8 cellular contexts compared by ENCODE assay signal in the genomic region with DNA sequence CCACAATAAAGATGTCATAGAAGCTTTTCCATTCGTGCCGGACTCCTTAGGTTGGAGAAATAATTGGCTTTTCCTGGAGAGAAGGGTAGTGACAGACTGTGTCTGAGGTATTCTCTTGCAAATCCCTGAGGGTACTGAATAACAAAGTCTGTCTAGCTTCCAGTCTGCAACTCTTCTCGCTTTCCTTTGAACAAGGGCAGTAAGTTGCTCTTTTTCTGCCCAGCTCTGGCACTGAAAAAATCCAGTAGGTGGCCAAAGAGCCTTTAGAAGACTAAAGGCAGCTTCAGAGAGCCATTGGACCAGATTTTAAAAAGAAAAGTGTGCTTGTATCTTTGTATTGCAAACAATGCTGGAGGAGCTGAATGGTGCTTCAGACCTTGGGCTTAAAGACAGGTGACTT. TPM values are rescaled to one million over a fixed set of nuclear protein-coding genes. Genes with fewer than 3 reads are reported as not detected.
A peak's percentile ranks its signal among the peaks of the same experiment; 100 is the strongest.
DNase-seq lines count a peak whose midpoint lies in the region; ATAC-seq, FAIRE-seq and TF ChIP-seq lines count a peak whose summit lies in the region.

No MANE protein-coding gene starts in this region.

- H3K4me1 ChIP-seq in kidney (ENCODE audit: control insufficient read depth in 1 of 2, insufficient read depth in 1 of 2, low read depth in 1 of 2, low read length in 2 of 2) (peaks cover 4 to 5% of the 10 kb centered on the region in 2 donors), transverse colon (peaks cover 14 to 30% (median 23%) of the 10 kb centered on the region in 4 donors)

- no peak for TF ChIP-seq CTCF in kidney (IDR thresholded peaks at IDR 0.05; ENCODE audit: borderline replicate concordance, extremely low read depth, insufficient read depth)
- peak in 2 of 5 experiments; percentile 9 to 13 for TF ChIP-seq CTCF in transverse colon (IDR thresholded peaks at IDR 0.05)

- no peak overlapping the region for H3K27ac Mint-ChIP-seq in activated T-helper 1 cell treated with anti-CD3 and anti-CD28 coated beads, Interleukin-12 subunit alpha, Interleukin-12 subunit beta, Interleukin-2, Interleukin-4 antibody, amounts not matched to agents 30 ng/mL and 10 ng/mL and 1 ng/mL, durations not matched to agents 14 hours and 24 hours and 36 hours

- peak; percentile 33 for DNase-seq in COLO829 (ENCODE audit: low spot score)
- no peak for DNase-seq in activated T-helper 1 cell treated with anti-CD3 and anti-CD28 coated beads, Interleukin-12 subunit alpha, Interleukin-12 subunit beta, Interleukin-2, Interleukin-4 antibody, amounts not matched to agents 30 ng/mL and 10 ng/mL and 1 ng/mL, durations not matched to agents 14 hours and 24 hours and 36 hours (ENCODE audit: low spot score)
- no peak for DNase-seq in kidney
- no peak for DNase-seq in transverse colon
- no peak for DNase-seq in KBM-7
- no peak for DNase-seq in stimulated activated CD4-positive, alpha-beta T cell treated with anti-CD3 and anti-CD28 coated beads, Interleukin-1b, Interleukin-23, amount 100 ng/mL, for 48 hours

- ATAC-seq in HG02798 (IDR thresholded peaks at IDR 0.05; ENCODE audit: poor library complexity, unreplicated experiment) = peak; percentile 4
- no peak for ATAC-seq in HG03565 (IDR thresholded peaks at IDR 0.05; ENCODE audit: unreplicated experiment)

- no peaks in the 10 kb centered on the region for H3K36me3 Mint-ChIP-seq in activated T-helper 1 cell treated with anti-CD3 and anti-CD28 coated beads, Interleukin-12 subunit alpha, Interleukin-12 subunit beta, Interleukin-2, Interleukin-4 antibody, amounts not matched to agents 30 ng/mL and 10 ng/mL and 1 ng/mL, durations not matched to agents 14 hours and 24 hours and 36 hours (ENCODE audit: low read depth)

- in situ Hi-C loops in transverse colon (cut with MboI; ENCODE audit: low pct_ligation_motif_present in 1 of 4, low pct_unique_long_range_greater_than_20kb in 1 of 4, low sequenced_read_pairs in 3 of 4) (no loop called here), KBM-7 (cut with MboI; ENCODE audit: low pct_unique_long_range_greater_than_20kb, low sequenced_read_pairs) (no loop called here)

- H3K27ac ChIP-seq in kidney (ENCODE audit: low read depth in 2 of 2, low read length in 2 of 2) (no peak overlapping the region), transverse colon (peak overlapping the region; percentile 78 to 91 (median 84))

- H3K27me3 ChIP-seq in transverse colon = no peaks in the 10 kb centered on the region

- peaks cover 27% of the 10 kb centered on the region for H3K4me1 Mint-ChIP-seq in activated T-helper 1 cell treated with anti-CD3 and anti-CD28 coated beads, Interleukin-12 subunit alpha, Interleukin-12 subunit beta, Interleukin-2, Interleukin-4 antibody, amounts not matched to agents 30 ng/mL and 10 ng/mL and 1 ng/mL, durations not matched to agents 14 hours and 24 hours and 36 hours (ENCODE audit: low read depth)

- no peak for FAIRE-seq in kidney (lab: Jason Lieb, UNC)

- H3K9me3 ChIP-seq in kidney (ENCODE audit: control insufficient read depth in 1 of 2, low read length in 2 of 2) (no peaks in the 10 kb centered on the region), transverse colon (no peaks in the 10 kb centered on the region)

- no peaks in the 10 kb centered on the region for H3K9me3 Mint-ChIP-seq in activated T-helper 1 cell treated with anti-CD3 and anti-CD28 coated beads, Interleukin-12 subunit alpha, Interleukin-12 subunit beta, Interleukin-2, Interleukin-4 antibody, amounts not matched to agents 30 ng/mL and 10 ng/mL and 1 ng/mL, durations not matched to agents 14 hours and 24 hours and 36 hours

- H3K27me3 Mint-ChIP-seq in activated T-helper 1 cell treated with anti-CD3 and anti-CD28 coated beads, Interleukin-12 subunit alpha, Interleukin-12 subunit beta, Interleukin-2, Interleukin-4 antibody, amounts not matched to agents 30 ng/mL and 10 ng/mL and 1 ng/mL, durations not matched to agents 14 hours and 24 hours and 36 hours (ENCODE audit: insufficient read depth) = peaks cover 78% of the 10 kb centered on the region

- peak overlapping the region in 1 of 2 donors; percentile 2 for H3K9ac ChIP-seq in kidney (ENCODE audit: low read length in 2 of 2)

- WGBS in transverse colon (ENCODE audit: low coverage in 1 of 2), 2 donors = 51% methylated on average over 3 of the region's 3 CpGs; no CpG with 5 or more reads in 1 of the 2 donors

- H3K36me3 ChIP-seq in kidney (ENCODE audit: control insufficient read depth in 1 of 2, insufficient read depth in 2 of 2, low read length in 2 of 2) (no peaks in the 10 kb centered on the region), transverse colon (no peaks in the 10 kb centered on the region)

- TF ChIP-seq EP300 in transverse colon (IDR thresholded peaks at IDR 0.05; ENCODE audit: low read depth) = no peak

- no peak for TF ChIP-seq POLR2A in transverse colon (IDR thresholded peaks at IDR 0.05)

- intact Hi-C loops in activated T-helper 1 cell treated with anti-CD3 and anti-CD28 coated beads, Interleukin-12 subunit alpha, Interleukin-12 subunit beta, Interleukin-2, Interleukin-4 antibody, amounts not matched to agents 30 ng/mL and 10 ng/mL and 1 ng/mL, durations not matched to agents 14 hours and 24 hours and 36 hours (cut with micrococcal nuclease) = loop anchor here (1.0 to 5.0 kb wide), 3 partner anchors 20 to 290 kb away; a partner anchor contains a TSS
- intact Hi-C loops in kidney (cut with DNase I) (no loop called here), transverse colon (cut with DNase I; ENCODE audit: low total_unique reads) (no loop called here)

- H3K4me3 Mint-ChIP-seq in activated T-helper 1 cell treated with anti-CD3 and anti-CD28 coated beads, Interleukin-12 subunit alpha, Interleukin-12 subunit beta, Interleukin-2, Interleukin-4 antibody, amounts not matched to agents 30 ng/mL and 10 ng/mL and 1 ng/mL, durations not matched to agents 14 hours and 24 hours and 36 hours = peak overlapping the region; percentile 63

- peak overlapping the region; percentile 41 to 45 for H3K4me3 ChIP-seq in kidney (ENCODE audit: low read length in 2 of 2)
- peak overlapping the region in 3 of 4 donors; percentile 9 to 31 (median 13) for H3K4me3 ChIP-seq in transverse colon

RNA-seq across cellular contexts. Expression of a gene that starts 20.7 kb away (rescaled TPM):
- total RNA-seq in activated T-helper 1 cell treated with anti-CD3 and anti-CD28 coated beads, Interleukin-12 subunit alpha, Interleukin-12 subunit beta, Interleukin-2, Interleukin-4 antibody, amounts not matched to agents 30 ng/mL and 10 ng/mL and 1 ng/mL, durations not matched to agents 14 hours and 24 hours and 36 hours = 12.3 and 12.7 TPM in 2 replicates
- 56.5 TPM for total RNA-seq in kidney
- 5.9 TPM for polyA plus RNA-seq in kidney (ENCODE audit: insufficient read depth, low read depth, low replicate concordance)
- total RNA-seq in transverse colon = 100 to 1,000 TPM in 2 of 4 donors, 10 to 100 TPM in 2; 73.9 to 214 (median 107) TPM

Comparison
In these comparisons a context has a peak if more than half of its experiments do, and no peak if none do; other contexts are left out.
1. H3K27ac ChIP-seq: peak in transverse colon (4 of 4); none in kidney (0 of 2).